9 cellular contexts compared by ENCODE assay signal in the genomic region with DNA sequence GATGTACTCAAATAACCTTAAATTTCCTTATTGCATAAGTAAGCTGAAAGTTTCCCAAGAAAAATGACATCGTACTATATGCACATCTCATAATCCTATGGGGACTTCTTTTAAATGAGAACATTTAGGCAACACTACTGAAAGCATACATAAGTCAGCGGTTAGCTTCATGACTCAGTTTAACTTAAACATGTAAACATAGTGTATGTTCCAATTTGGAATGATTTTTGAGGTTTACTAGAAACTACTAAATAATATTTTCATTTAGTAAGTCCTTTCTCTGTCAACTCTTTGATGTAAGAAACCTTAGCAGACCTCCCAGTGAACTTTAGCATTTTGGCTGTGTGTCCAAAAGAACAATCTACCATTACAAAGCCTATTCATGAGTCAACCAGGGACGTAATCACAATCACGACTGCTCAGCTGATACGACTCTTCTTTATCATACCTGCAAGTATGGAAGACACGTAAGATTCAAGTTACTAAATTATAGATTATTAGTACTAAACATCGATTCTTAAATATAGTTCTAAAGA. TPM values are rescaled to one million over a fixed set of nuclear protein-coding genes. Genes with fewer than 3 reads are reported as not detected.
DNase-seq lines count a peak whose midpoint lies in the region; ATAC-seq and TF ChIP-seq lines count a peak whose summit lies in the region.
"Had no signal": no experiment of that assay in that cellular context is flagged by ENCODE, and none has a peak within 500 bp of the region (broad histone marks: within the 10 kb centered on the region; RNA-seq: fewer than 3 reads in every experiment).

No MANE protein-coding gene starts in this region.

- TF ChIP-seq POLR2A in transverse colon (IDR thresholded peaks at IDR 0.05) = no peak

- H3K9me3 ChIP-seq in heart right ventricle (no peaks in the 10 kb centered on the region), lower lobe of right lung (no peaks in the 10 kb centered on the region), transverse colon (no peaks in the 10 kb centered on the region)

- H3K4me1 ChIP-seq in heart right ventricle = peaks cover 0 to 47% (median 29%) of the 10 kb centered on the region in 9 donors
- H3K4me1 ChIP-seq in lower lobe of right lung = peaks cover 29% of the 10 kb centered on the region
- H3K4me1 ChIP-seq in transverse colon = peaks cover 0 to 22% (median 10%) of the 10 kb centered on the region in 4 donors

- H3K36me3 ChIP-seq in heart right ventricle (no peaks in the 10 kb centered on the region), lower lobe of right lung (no peaks in the 10 kb centered on the region), transverse colon (no peaks in the 10 kb centered on the region)

- no peaks in the 10 kb centered on the region for H3K27me3 ChIP-seq in heart right ventricle
- H3K27me3 ChIP-seq in lower lobe of right lung (ENCODE audit: low read depth) = no peaks in the 10 kb centered on the region
- H3K27me3 ChIP-seq in transverse colon = no peaks in the 10 kb centered on the region

- H3K4me3 ChIP-seq in heart right ventricle = peak overlapping the region in 2 of 10 donors; percentile 67 to 71
- H3K4me3 ChIP-seq in lower lobe of right lung = no peak overlapping the region
- no peak overlapping the region for H3K4me3 ChIP-seq in transverse colon

- TF ChIP-seq CTCF in heart right ventricle (IDR thresholded peaks at IDR 0.05) = no peak
- no peak for TF ChIP-seq CTCF in lower lobe of right lung (IDR thresholded peaks at IDR 0.05)
- TF ChIP-seq CTCF in transverse colon (IDR thresholded peaks at IDR 0.05) = no peak

- ATAC-seq in heart right ventricle (no peak), Right ventricle myocardium inferior (no peak), lower lobe of right lung (no peak), GM18858 (IDR thresholded peaks at IDR 0.05; ENCODE audit: unreplicated experiment) (no peak), GM19035 (IDR thresholded peaks at IDR 0.05; ENCODE audit: unreplicated experiment) (no peak), GM19328 (IDR thresholded peaks at IDR 0.05; ENCODE audit: unreplicated experiment) (no peak)

- in situ Hi-C loops in transverse colon (cut with MboI; ENCODE audit: low pct_ligation_motif_present in 1 of 4, low pct_unique_long_range_greater_than_20kb in 1 of 4, low sequenced_read_pairs in 3 of 4) = no loop called here

- intact Hi-C loops in heart right ventricle (cut with DNase I) = loop anchor here in 6 of 10 donors (2.0 to 5.0 kb wide), 4 partner anchors 19 to 98 kb away; a partner anchor contains a TSS
- intact Hi-C loops in Right ventricle myocardium inferior (cut with DNase I) = loop anchor here (2.0 to 5.0 kb wide), 3 partner anchors 21 to 78 kb away; no protein-coding TSS in a partner anchor
- intact Hi-C loops in lower lobe of right lung (cut with DNase I) = no loop called here
- intact Hi-C loops in transverse colon (cut with DNase I; ENCODE audit: low total_unique reads) = loop anchor here (5.0 kb wide), 1 partner anchor 73 kb away; no protein-coding TSS in a partner anchor

- TF ChIP-seq EP300 in transverse colon (IDR thresholded peaks at IDR 0.05; ENCODE audit: low read depth) = no peak

- H3K27ac ChIP-seq in heart right ventricle (peak overlapping the region in 8 of 10 donors; percentile 95 to 98 (median 97)), lower lobe of right lung (peak overlapping the region; percentile 91), transverse colon (peak overlapping the region; percentile 87 to 93 (median 89))

- WGBS in heart right ventricle, 2 donors = 75 to 77% methylated on average over 7 of the region's 7 CpGs
- 63 to 82% methylated on average over 5 to 7 of the region's 7 CpGs for WGBS in transverse colon (ENCODE audit: low coverage in 1 of 2), 2 donors

- no peak for DNase-seq in heart right ventricle
- no peak for DNase-seq in Right ventricle myocardium inferior (ENCODE audit: missing footprints)
- DNase-seq in astrocyte of the hippocampus (ENCODE audit: low read depth, low spot score) = peak; percentile 67
- no peak for DNase-seq in lower lobe of right lung
- DNase-seq in transverse colon = no peak
- DNase-seq: right cardiac atrium had no signal

RNA-seq across cellular contexts. Expression of a gene that starts 19.3 kb away (rescaled TPM):
- total RNA-seq in heart right ventricle (10 to 100 TPM; 10.3 to 31.6 (median 21.7) TPM), Right ventricle myocardium inferior (12.6 TPM), lower lobe of right lung (13.1 TPM), transverse colon (10 to 100 TPM in 3 of 4 donors, 1 to 10 TPM in 1; 10.0 to 22.5 (median 13.7) TPM)
- polyA plus RNA-seq in heart right ventricle = 1 to 10 TPM; 2.1 to 2.9 TPM
